In genomic region chr14:64914237-64914971, GRCh38 we compare ENCODE assay signal across 1 cellular context.
TF ChIP-seq lines count a peak whose summit lies in the region.

TSS of gene CHURC1 (plus strand) at chr14:64914455. CDS start at chr14:64914496, 41 bp downstream.

TF ChIP-seq in HepG2, 621 proteins besides CTCF, POLR2A, EP300 and RAD21 (continued from another document and continues in another):
- TF ChIP-seq ELK4 (CRISPR knock-in tag; IDR thresholded peaks at IDR 0.05; ENCODE audit: borderline replicate concordance): no peak
- TF ChIP-seq ZNF34 (CRISPR knock-in tag; IDR thresholded peaks at IDR 0.05; ENCODE audit: borderline replicate concordance): no peak
- 0 out of 2 replicates have a peak, but pooled peaks have one; percentile 29 for TF ChIP-seq ERF (CRISPR knock-in tag; IDR thresholded peaks at IDR 0.05)
- peak; percentile 29; the same call in 1 of the 2 replicates for TF ChIP-seq BRD4 (CRISPR knock-in tag; IDR thresholded peaks at IDR 0.05)
- TF ChIP-seq ZBTB38 (CRISPR knock-in tag; IDR thresholded peaks at IDR 0.05): peak; percentile 59; the same call in 1 of the 2 replicates
- TF ChIP-seq GMEB2 (CRISPR knock-in tag; IDR thresholded peaks at IDR 0.05; ENCODE audit: low read depth): no peak
- TF ChIP-seq ETV5 (CRISPR knock-in tag; IDR thresholded peaks at IDR 0.05; ENCODE audit: borderline replicate concordance): no peak; the same call in 1 of the 2 replicates
- TF ChIP-seq HOXA3 (CRISPR knock-in tag; IDR thresholded peaks at IDR 0.05): peak; percentile 41; the same call in 1 of the 2 replicates
- no peak for TF ChIP-seq GABPA (IDR thresholded peaks at IDR 0.05; ENCODE audit: low read depth, low read length)
- peak; percentile 55 for TF ChIP-seq GABPA (CRISPR knock-in tag; IDR thresholded peaks at IDR 0.05; ENCODE audit: low read depth)
- no peak for TF ChIP-seq ISX (CRISPR knock-in tag; conservative IDR thresholded peaks at IDR 0.05)
- TF ChIP-seq DMTF1 (CRISPR knock-in tag; IDR thresholded peaks at IDR 0.05): no peak
- TF ChIP-seq ZNF749 (CRISPR knock-in tag; IDR thresholded peaks at IDR 0.05; ENCODE audit: borderline replicate concordance): no peak; the same call in 1 of the 2 replicates
- TF ChIP-seq ZNF770 (CRISPR knock-in tag; IDR thresholded peaks at IDR 0.05): no peak
- TF ChIP-seq ZNF547 (CRISPR knock-in tag; IDR thresholded peaks at IDR 0.05): peak; percentile 49; the same call in 1 of the 2 replicates
- 0 out of 2 replicates have a peak, but pooled peaks have one; percentile 39 for TF ChIP-seq POGK (CRISPR knock-in tag; conservative IDR thresholded peaks at IDR 0.05)
- no peak for TF ChIP-seq ZNF256 (CRISPR knock-in tag; conservative IDR thresholded peaks at IDR 0.05)
- TF ChIP-seq ELF1 (CRISPR knock-in tag; IDR thresholded peaks at IDR 0.05): peak; percentile 97
- TF ChIP-seq NFKB2 (CRISPR knock-in tag; IDR thresholded peaks at IDR 0.05; ENCODE audit: borderline replicate concordance): peak; percentile 76
- TF ChIP-seq ZNF777 (CRISPR knock-in tag; IDR thresholded peaks at IDR 0.05): peak; percentile 59; the same call in 1 of the 2 replicates
- no peak for TF ChIP-seq NFE2L2 (IDR thresholded peaks at IDR 0.05; ENCODE audit: low read length)
- TF ChIP-seq KAT7 (CRISPR knock-in tag; IDR thresholded peaks at IDR 0.05; ENCODE audit: borderline replicate concordance): peak; percentile 54; the same call in 1 of the 2 replicates
- peak; percentile 75; the same call in 1 of the 2 replicates for TF ChIP-seq IRF9 (CRISPR knock-in tag; IDR thresholded peaks at IDR 0.05; ENCODE audit: borderline replicate concordance)
- TF ChIP-seq ZBTB8A (CRISPR knock-in tag; IDR thresholded peaks at IDR 0.05; ENCODE audit: borderline replicate concordance, low read depth): 0 out of 2 replicates have a peak, but pooled peaks have one; percentile 47
- no peak for TF ChIP-seq GFI1 (CRISPR knock-in tag; IDR thresholded peaks at IDR 0.05; ENCODE audit: borderline replicate concordance)
- TF ChIP-seq ZFP1 (CRISPR knock-in tag; IDR thresholded peaks at IDR 0.05): peak; percentile 55; the same call in 1 of the 2 replicates
- TF ChIP-seq FOXO1 (CRISPR knock-in tag; IDR thresholded peaks at IDR 0.05): peak; percentile 62
- no peak for TF ChIP-seq TEF (CRISPR knock-in tag; IDR thresholded peaks at IDR 0.05)
- TF ChIP-seq ZC3H4 (CRISPR knock-in tag; IDR thresholded peaks at IDR 0.05; ENCODE audit: borderline replicate concordance): no peak; the same call in 1 of the 2 replicates
- no peak for TF ChIP-seq PRDM15 (CRISPR knock-in tag; IDR thresholded peaks at IDR 0.05)
- 0 out of 2 replicates have a peak, but pooled peaks have one; percentile 44 for TF ChIP-seq ZNF619 (CRISPR knock-in tag; IDR thresholded peaks at IDR 0.05)
- no peak for TF ChIP-seq NR3C1 (CRISPR knock-in tag; IDR thresholded peaks at IDR 0.05)
- TF ChIP-seq ZNF235 (CRISPR knock-in tag; IDR thresholded peaks at IDR 0.05; ENCODE audit: borderline replicate concordance): no peak
- no peak for TF ChIP-seq ZHX2 (IDR thresholded peaks at IDR 0.05; ENCODE audit: low read depth)
- no peak for TF ChIP-seq ZHX2 (CRISPR knock-in tag; IDR thresholded peaks at IDR 0.05; ENCODE audit: borderline replicate concordance)
- TF ChIP-seq KDM1A (CRISPR knock-in tag; IDR thresholded peaks at IDR 0.05): no peak
- no peak for TF ChIP-seq THYN1 (CRISPR knock-in tag; IDR thresholded peaks at IDR 0.05; ENCODE audit: borderline replicate concordance, low read depth)
